In the genomic region with DNA sequence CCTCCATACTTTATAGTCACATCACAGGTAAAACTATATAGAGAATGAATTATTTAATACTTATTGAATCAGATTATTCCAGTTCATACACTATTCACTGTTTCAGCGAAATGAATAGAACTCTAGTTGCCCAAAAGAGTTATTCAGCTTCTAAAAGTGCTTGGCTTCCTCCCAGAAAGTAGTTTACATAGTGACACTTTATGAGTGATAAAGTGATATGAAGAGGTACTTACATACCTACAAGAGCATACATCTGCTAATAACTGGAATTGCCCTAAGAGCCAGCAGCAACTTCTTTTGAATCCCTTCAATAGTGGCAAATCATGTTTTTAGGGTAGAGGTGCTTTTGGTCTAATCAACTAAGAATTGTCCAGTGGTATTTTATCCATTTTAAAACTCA, we compare ENCODE assay signal across 18 cellular contexts.
A peak's percentile ranks its signal among the peaks of the same experiment; 100 is the strongest.
DNase-seq lines count a peak whose midpoint lies in the region; ATAC-seq and TF ChIP-seq lines count a peak whose summit lies in the region.
"Had no signal": no experiment of that assay in that cellular context is flagged by ENCODE, and none has a peak within 500 bp of the region (broad histone marks: within the 10 kb centered on the region; RNA-seq: fewer than 3 reads in every experiment).

No MANE protein-coding gene starts in this region.

- TF ChIP-seq CTCF in left lung (IDR thresholded peaks at IDR 0.05), result no peak
- TF ChIP-seq CTCF in MCF 10A (IDR thresholded peaks at IDR 0.05; ENCODE audit: unreplicated experiment), result no peak

- 84 to 88% methylated on average over 1 of the region's 1 CpG for WGBS in aorta, 2 donors

- CTCF ChIA-PET in MCF 10A (lab: Yijun Ruan, JAX), result interaction anchor here (0.6 kb wide), 1 partner anchor 129 kb away, joined by 3 read pairs; no protein-coding TSS in a partner anchor

- intact Hi-C loops in left lung (cut with DNase I) (no loop called here), aorta (cut with DNase I) (no loop called here), MCF 10A (cut with micrococcal nuclease) (no loop called here)

- H3K4me3 ChIP-seq in left lung, result no peak overlapping the region
- no peak overlapping the region for H3K4me3 ChIP-seq in aorta (ENCODE audit: low read length in 2 of 2)
- H3K4me3 ChIP-seq: PC-9 had no signal

- H3K4me1 ChIP-seq in left lung (no peaks in the 10 kb centered on the region), aorta (ENCODE audit: control insufficient read depth in 1 of 2, insufficient read depth in 2 of 2, low read length in 2 of 2) (no peaks in the 10 kb centered on the region)
- H3K4me1 ChIP-seq: BE2C had no signal

- H3K27ac ChIP-seq in left lung, result no peak overlapping the region
- H3K27ac ChIP-seq in aorta (ENCODE audit: low read depth in 1 of 2, low read length in 2 of 2), result no peak overlapping the region
- H3K27ac ChIP-seq: PC-9 had no signal

- H3K36me3 ChIP-seq in left lung (no peaks in the 10 kb centered on the region), aorta (ENCODE audit: control insufficient read depth in 1 of 2, insufficient read depth in 2 of 2, low read length in 1 of 2) (no peaks in the 10 kb centered on the region)
- H3K36me3 ChIP-seq: BE2C had no signal

- POLR2A ChIA-PET in MCF 10A (lab: Yijun Ruan, JAX), result interaction anchor here (0.5 kb wide), 1 partner anchor 910 kb away, joined by 4 read pairs; no protein-coding TSS in a partner anchor

- H3K9me3 ChIP-seq in left lung (no peaks in the 10 kb centered on the region), aorta (ENCODE audit: control insufficient read depth, low read length) (no peaks in the 10 kb centered on the region)
- H3K9me3 ChIP-seq: BE2C had no signal

- ATAC-seq in left lung, result peak; percentile 84
- ATAC-seq in aorta (ENCODE audit: low FRiP score), result no peak

- no peak overlapping the region for H3K27ac Mint-ChIP-seq in MCF 10A (ENCODE audit: low read depth, unreplicated experiment)
- H3K27ac Mint-ChIP-seq: CD4-positive, CD25-positive, alpha-beta regulatory T cell had no signal

- H3K27me3 ChIP-seq in left lung (peaks cover 6 to 11% of the 10 kb centered on the region in 2 donors), aorta (ENCODE audit: control insufficient read depth in 1 of 2, insufficient read depth in 2 of 2, low read length in 1 of 2) (no peaks in the 10 kb centered on the region)
- H3K27me3 ChIP-seq: BE2C had no signal

- peaks cover 57% of the 10 kb centered on the region for H3K27me3 Mint-ChIP-seq in MCF 10A (ENCODE audit: insufficient read depth, unreplicated experiment)
- H3K27me3 Mint-ChIP-seq: CD4-positive, CD25-positive, alpha-beta regulatory T cell had no signal

- no peaks in the 10 kb centered on the region for H3K9me3 Mint-ChIP-seq in MCF 10A (ENCODE audit: unreplicated experiment)

- no peak overlapping the region for H3K4me3 Mint-ChIP-seq in MCF 10A (ENCODE audit: unreplicated experiment)
- H3K4me3 Mint-ChIP-seq: CD4-positive, CD25-positive, alpha-beta regulatory T cell had no signal

- no peaks in the 10 kb centered on the region for H3K4me1 Mint-ChIP-seq in MCF 10A (ENCODE audit: insufficient read depth, unreplicated experiment)
- H3K4me1 Mint-ChIP-seq: CD4-positive, CD25-positive, alpha-beta regulatory T cell had no signal

- DNase-seq in NCI-H748 (lab: John Stamatoyannopoulos, UW; ENCODE audit: unreplicated experiment) (peak; percentile 10), NCI-H748 treated with DMSO at 0.1 percent for 48 hours (lab: John Stamatoyannopoulos, UW) (no peak), NCI-H1436 (lab: John Stamatoyannopoulos, UW) (peak; percentile 72), NCI-H510A (lab: John Stamatoyannopoulos, UW) (peak; percentile 59), left lung (no peak), RPMI8226 (no peak), aorta (no peak), MCF 10A (ENCODE audit: unreplicated experiment) (no peak)
- DNase-seq: BE2C; CD4-positive, CD25-positive, alpha-beta regulatory T cell; COR-L47; DMS 273 treated with DMSO at 0.1 percent for 48 hours; KBM-7; NCI-H2081; NCI-H2227 treated with DMSO at 0.1 percent for 48 hours; NCI-H82; PC-9; T-helper 2 cell had no signal

- H3K36me3 Mint-ChIP-seq in MCF 10A (ENCODE audit: insufficient read depth, unreplicated experiment), result no peaks in the 10 kb centered on the region
- H3K36me3 Mint-ChIP-seq: CD4-positive, CD25-positive, alpha-beta regulatory T cell had no signal

- no TSS peak for BruUV-seq in MCF 10A (replicated peaks; lab: Mats Ljungman, UMichigan)

Comparison
In these comparisons a context has a peak if more than half of its experiments do, and no peak if none do; other contexts are left out.
1. DNase-seq: peak in NCI-H748 (single experiment), NCI-H1436 (single experiment) and NCI-H510A (single experiment); none in NCI-H748 treated with DMSO at 0.1 percent for 48 hours (single experiment), left lung (0 of 2), RPMI8226 (single experiment), aorta (0 of 2) and MCF 10A (single experiment).